ENCODE assay signal across 12 cellular contexts in genomic region chr4:139919513-139919912, GRCh38.
DNase-seq lines count a peak whose midpoint lies in the region; ATAC-seq and TF ChIP-seq lines count a peak whose summit lies in the region.
"Had no signal": no experiment of that assay in that cellular context is flagged by ENCODE, and none has a peak within 500 bp of the region (broad histone marks: within the 10 kb centered on the region; RNA-seq: fewer than 3 reads in every experiment).

No MANE protein-coding gene starts in this region.

- DNase-seq in AG20443 (ENCODE audit: low spot score), result peak; percentile 79
- DNase-seq in astrocyte of the spinal cord (ENCODE audit: low read depth, low spot score), result peak; percentile 54
- no peak for DNase-seq in right atrium auricular region (ENCODE audit: low spot score)
- DNase-seq in putamen (ENCODE audit: low spot score), result peak; percentile 7
- DNase-seq in NCI-H2227 treated with DMSO at 0.1 percent for 48 hours (lab: John Stamatoyannopoulos, UW), result no peak
- no peak for DNase-seq in CD14-positive monocyte (ENCODE audit: low spot score)
- DNase-seq in ecto neural progenitor cell (ENCODE audit: low spot score), result no peak
- DNase-seq: activated CD4-positive, alpha-beta T cell treated with anti-CD3 and anti-CD28 coated beads, Interleukin-2, amount 10 ng/mL, durations not matched to agents 7 days and 5 days; NCI-H1092; OCI-M1 had no signal

- TF ChIP-seq CTCF in astrocyte of the spinal cord (IDR thresholded peaks at IDR 0.05; ENCODE audit: low read depth, low read length) (no peak), right atrium auricular region (IDR thresholded peaks at IDR 0.05) (no peak), CD14-positive monocyte (IDR thresholded peaks at IDR 0.05) (no peak)

- H3K27me3 ChIP-seq in right atrium auricular region, result no peaks in the 10 kb centered on the region
- H3K27me3 ChIP-seq: BLaER1 had no signal

- in situ Hi-C loops in astrocyte of the spinal cord (cut with HindIII; ENCODE audit: low sequenced_read_pairs), result no loop called here

- no peak overlapping the region for H3K4me3 Mint-ChIP-seq in CD14-positive monocyte
- H3K4me3 Mint-ChIP-seq: activated CD4-positive, alpha-beta T cell treated with anti-CD3 and anti-CD28 coated beads, Interleukin-2, amount 10 ng/mL, durations not matched to agents 7 days and 5 days had no signal

- H3K4me3 ChIP-seq in astrocyte of the spinal cord (ENCODE audit: low read depth, low read length) (no peak overlapping the region), right atrium auricular region (no peak overlapping the region)
- H3K4me3 ChIP-seq: BLaER1 had no signal

- peak overlapping the region; percentile 56 to 86 for H3K27ac ChIP-seq in right atrium auricular region
- H3K27ac ChIP-seq: BLaER1 had no signal

- H3K27ac Mint-ChIP-seq in CD14-positive monocyte, result no peak overlapping the region
- H3K27ac Mint-ChIP-seq: activated CD4-positive, alpha-beta T cell treated with anti-CD3 and anti-CD28 coated beads, Interleukin-2, amount 10 ng/mL, durations not matched to agents 7 days and 5 days had no signal

- peaks cover 2 to 3% of the 10 kb centered on the region in 2 donors for H3K36me3 Mint-ChIP-seq in CD14-positive monocyte

- H3K9me3 ChIP-seq in right atrium auricular region, result no peaks in the 10 kb centered on the region
- H3K9me3 ChIP-seq: BLaER1 had no signal

- H3K9me3 Mint-ChIP-seq in CD14-positive monocyte, result no peaks in the 10 kb centered on the region
- H3K9me3 Mint-ChIP-seq: activated CD4-positive, alpha-beta T cell treated with anti-CD3 and anti-CD28 coated beads, Interleukin-2, amount 10 ng/mL, durations not matched to agents 7 days and 5 days had no signal

- H3K4me1 Mint-ChIP-seq in CD14-positive monocyte, result peaks cover 10% of the 10 kb centered on the region
- H3K4me1 Mint-ChIP-seq: activated CD4-positive, alpha-beta T cell treated with anti-CD3 and anti-CD28 coated beads, Interleukin-2, amount 10 ng/mL, durations not matched to agents 7 days and 5 days had no signal

- H3K4me1 ChIP-seq in right atrium auricular region, result peaks cover 0 to 73% of the 10 kb centered on the region in 2 donors

- intact Hi-C loops in CD14-positive monocyte (cut with micrococcal nuclease), result no loop called here

- H3K36me3 ChIP-seq in right atrium auricular region, result no peaks in the 10 kb centered on the region
- H3K36me3 ChIP-seq: BLaER1 had no signal

- peaks cover 1 to 6% (median 1%) of the 10 kb centered on the region in 3 donors for H3K27me3 Mint-ChIP-seq in CD14-positive monocyte (ENCODE audit: low read depth in 3 of 3)

- ATAC-seq in GM21529 (IDR thresholded peaks at IDR 0.05; ENCODE audit: unreplicated experiment), result no peak

Comparison
In these comparisons a context has a peak if more than half of its experiments do, and no peak if none do; other contexts are left out.
1. DNase-seq: peak in AG20443 (single experiment), astrocyte of the spinal cord (single experiment) and putamen (single experiment); none in right atrium auricular region (single experiment), NCI-H2227 treated with DMSO at 0.1 percent for 48 hours (single experiment), CD14-positive monocyte (single experiment) and ecto neural progenitor cell (single experiment).